ENCODE assay signal across 12 cellular contexts in the genomic region with DNA sequence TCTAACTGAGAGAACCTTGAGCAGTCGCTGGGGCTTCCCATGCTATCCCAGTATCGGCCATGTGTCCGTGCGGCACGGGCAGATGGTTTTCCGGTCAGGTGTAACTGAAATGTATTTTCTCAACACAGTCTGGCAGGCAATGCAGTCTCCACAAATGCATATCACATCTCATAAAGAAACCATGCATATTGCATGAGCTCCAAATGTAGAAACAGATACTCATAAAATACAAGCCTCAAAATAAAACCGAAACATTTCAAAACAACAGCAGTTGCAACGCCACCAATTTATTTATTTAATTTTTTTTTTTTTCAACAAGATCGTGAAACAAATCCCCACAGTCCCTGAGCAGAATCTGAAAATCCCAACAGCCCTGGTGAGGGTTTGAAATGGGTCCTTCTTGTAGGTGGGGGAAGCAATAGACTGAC.
A peak's percentile ranks its signal among the peaks of the same experiment; 100 is the strongest.
DNase-seq lines count a peak whose midpoint lies in the region; ATAC-seq, FAIRE-seq and TF ChIP-seq lines count a peak whose summit lies in the region.
"Had no signal": no experiment of that assay in that cellular context is flagged by ENCODE, and none has a peak within 500 bp of the region (broad histone marks: within the 10 kb centered on the region; RNA-seq: fewer than 3 reads in every experiment).

No MANE protein-coding gene starts in this region.

- no peaks in the 10 kb centered on the region for H3K36me3 ChIP-seq in GM23248 (ENCODE audit: low read depth)

- H3F3A ChIP-seq in GM23248 (ENCODE audit: insufficient read depth), result peaks cover 8% of the 10 kb centered on the region

- TF ChIP-seq POLR2A in H54 (IDR thresholded peaks at IDR 0.05; ENCODE audit: low read depth, low read length), result no peak

- DNase-seq in GM23248 (peak; percentile 12), natural killer cell (no peak), H54 (ENCODE audit: insufficient read length, low spot score) (no peak), globus pallidus (ENCODE audit: low spot score) (no peak), Right ventricle myocardium superior (no peak)
- DNase-seq: activated T-cell treated with anti-CD3 and anti-CD28 coated beads, Interleukin-2, amount 50 U/mL, for 1 hour; hippocampal formation; occipital lobe; T-helper 2 cell had no signal

- intact Hi-C loops in natural killer cell (cut with micrococcal nuclease) (loop anchor here (2.0 kb wide), 1 partner anchor 17 kb away; no protein-coding TSS in a partner anchor), Right ventricle myocardium superior (cut with DNase I) (no loop called here)

- TF ChIP-seq CTCF in natural killer cell (IDR thresholded peaks at IDR 0.05), result no peak

- peak; percentile 67 for ATAC-seq in GM18858 (IDR thresholded peaks at IDR 0.05; ENCODE audit: unreplicated experiment)
- ATAC-seq in HG03565 (IDR thresholded peaks at IDR 0.05; ENCODE audit: unreplicated experiment), result peak; percentile 51
- no peak for ATAC-seq in natural killer cell
- no peak for ATAC-seq in Right ventricle myocardium superior (ENCODE audit: poor library complexity)
- ATAC-seq in HG02970 (IDR thresholded peaks at IDR 0.05; ENCODE audit: low FRiP score, unreplicated experiment), result no peak

- peak overlapping the region; percentile 58 for H3K4me3 Mint-ChIP-seq in natural killer cell

- H3K4me1 ChIP-seq in GM23248 (ENCODE audit: insufficient read depth), result peaks cover 25% of the 10 kb centered on the region

- peaks cover 7 to 40% of the 10 kb centered on the region in 2 donors for H3K27me3 Mint-ChIP-seq in natural killer cell (ENCODE audit: low read depth in 2 of 2)

- no peak overlapping the region for H2AFZ ChIP-seq in GM23248

- H3K4me3 ChIP-seq in GM23248, result peak overlapping the region; percentile 39

- H3K27ac ChIP-seq in GM23248, result no peak overlapping the region

- H3K9me3 ChIP-seq in GM23248 (ENCODE audit: low read depth), result no peaks in the 10 kb centered on the region

- peaks cover 73 to 96% of the 10 kb centered on the region in 2 donors for H3K4me1 Mint-ChIP-seq in natural killer cell

- no peak overlapping the region for H3K9ac ChIP-seq in GM23248

- H3K36me3 Mint-ChIP-seq in natural killer cell, result peaks cover 21% of the 10 kb centered on the region

- H3K27me3 ChIP-seq in GM23248 (replicated peaks; ENCODE audit: insufficient read depth), result no peaks in the 10 kb centered on the region

- no peak for FAIRE-seq in H54 (lab: Jason Lieb, UNC)

- H4K20me1 ChIP-seq in GM23248 (ENCODE audit: insufficient read depth), result no peaks in the 10 kb centered on the region

- H3K4me2 ChIP-seq in GM23248 (ENCODE audit: unreplicated experiment), result peak overlapping the region; percentile 82

- H3K9me3 Mint-ChIP-seq in natural killer cell, result no peaks in the 10 kb centered on the region

- in situ Hi-C loops in GM23248 (cut with MboI), result no loop called here

- peak overlapping the region in 1 of 2 donors; percentile 56 for H3K27ac Mint-ChIP-seq in natural killer cell

- 68 to 69% methylated on average over 9 of the region's 9 CpGs for WGBS in GM23248 (ENCODE audit: low coverage in 1 of 2, low lambda C conversion rate in 2 of 2, missing lambda C conversion rate in 2 of 2), 2 experiments

- H3K9me2 ChIP-seq in GM23248 (ENCODE audit: insufficient read depth), result no peaks in the 10 kb centered on the region

- H3K79me2 ChIP-seq in GM23248 (ENCODE audit: insufficient read depth), result no peaks in the 10 kb centered on the region

Comparison
In these comparisons a context has a peak if more than half of its experiments do, and no peak if none do; other contexts are left out.
1. ATAC-seq: peak in GM18858 (single experiment) and HG03565 (single experiment); none in natural killer cell (0 of 3), Right ventricle myocardium superior (single experiment) and HG02970 (single experiment).